In the genomic region with DNA sequence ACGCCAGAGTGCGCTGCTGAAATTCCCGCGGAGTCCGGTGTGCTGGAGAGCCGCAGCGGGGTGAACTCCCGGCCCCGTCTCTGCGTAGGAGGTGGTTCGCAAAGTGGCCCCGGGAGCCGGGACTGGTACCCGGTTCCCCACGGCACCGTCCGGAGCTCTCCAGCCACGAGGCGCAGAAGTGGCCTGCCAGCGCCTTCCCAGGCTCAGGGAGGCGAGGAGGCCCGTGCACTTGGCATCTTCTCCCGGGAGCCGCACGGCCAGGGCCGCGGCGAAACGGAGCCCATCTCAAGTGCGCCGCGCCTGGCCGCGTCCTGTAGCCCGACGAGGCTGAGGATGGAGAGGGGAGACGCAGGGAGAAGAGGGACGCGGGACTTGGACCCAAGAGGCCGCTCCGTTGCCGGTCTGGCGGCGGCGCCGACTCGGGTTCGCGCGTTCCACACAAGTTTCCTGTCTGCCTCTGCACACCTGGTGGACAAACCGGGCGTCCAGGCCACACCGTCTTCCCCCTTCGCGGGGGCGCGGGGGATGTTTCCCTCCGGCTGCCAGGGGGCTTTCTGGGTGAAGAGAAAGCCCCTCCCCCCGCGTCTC, we compare ENCODE assay signal across 12 cellular contexts. TPM values are rescaled to one million over a fixed set of nuclear protein-coding genes. Genes with fewer than 3 reads are reported as not detected.
DNase-seq lines count a peak whose midpoint lies in the region; ATAC-seq, FAIRE-seq and TF ChIP-seq lines count a peak whose summit lies in the region.
"Had no signal": no experiment of that assay in that cellular context is flagged by ENCODE, and none has a peak within 500 bp of the region (broad histone marks: within the 10 kb centered on the region; RNA-seq: fewer than 3 reads in every experiment).

No MANE protein-coding gene starts in this region.

- H3K36me3 ChIP-seq in keratinocyte (ENCODE audit: control insufficient read depth in 2 of 2, extremely low read depth in 1 of 2, insufficient read depth in 2 of 2, low read length in 2 of 2) (no peaks in the 10 kb centered on the region), subcutaneous abdominal adipose tissue (ENCODE audit: control insufficient read depth in 5 of 5, insufficient read depth in 5 of 5, low read length in 5 of 5) (no peaks in the 10 kb centered on the region)

- H3K27me3 ChIP-seq in keratinocyte (ENCODE audit: control insufficient read depth, extremely low read depth, insufficient read depth, low read length) (peaks cover 67% of the 10 kb centered on the region), subcutaneous abdominal adipose tissue (ENCODE audit: control insufficient read depth in 5 of 5, insufficient read depth in 4 of 5, low read length in 5 of 5) (peaks cover 4 to 62% (median 44%) of the 10 kb centered on the region in 5 donors)

- H2AFZ ChIP-seq in keratinocyte (ENCODE audit: control insufficient read depth, low read length): peak overlapping the region; percentile 51

- peak overlapping the region; percentile 45 for H3K4me2 ChIP-seq in keratinocyte (ENCODE audit: control insufficient read depth, extremely low read depth, insufficient read depth, low read depth, low read length)

- no peaks in the 10 kb centered on the region for H4K20me1 ChIP-seq in keratinocyte (ENCODE audit: control insufficient read depth, extremely low read depth, insufficient read depth, low read length)

- POLR2A ChIA-PET in MCF 10A (lab: Yijun Ruan, JAX): interaction anchor here (1.1 to 4.1 kb wide), 6 partner anchors 13 to 851 kb away, joined by 3 to 43 read pairs (median 4); a partner anchor contains a TSS

- no peak for FAIRE-seq in keratinocyte (lab: Jason Lieb, UNC)

- no peak overlapping the region for H3K9ac ChIP-seq in keratinocyte (ENCODE audit: control insufficient read depth, extremely low read depth, insufficient read depth, low read length)
- H3K9ac ChIP-seq in subcutaneous abdominal adipose tissue (ENCODE audit: low read length in 5 of 5): peak overlapping the region in 1 of 5 donors; percentile 62

- H3K27me3 Mint-ChIP-seq in MCF 10A (ENCODE audit: insufficient read depth, unreplicated experiment): no peaks in the 10 kb centered on the region

- H3K9me3 Mint-ChIP-seq in MCF 10A (ENCODE audit: unreplicated experiment): no peaks in the 10 kb centered on the region

- peak overlapping the region; percentile 7 to 40 (median 29) for H3K4me3 ChIP-seq in keratinocyte (ENCODE audit: control insufficient read depth in 2 of 3, extremely low read depth in 1 of 3, insufficient read depth in 2 of 3, low read depth in 1 of 3, low read length in 3 of 3)
- H3K4me3 ChIP-seq in subcutaneous abdominal adipose tissue (ENCODE audit: low read depth in 1 of 5, low read length in 5 of 5): peak overlapping the region in 4 of 5 donors; percentile 48 to 62 (median 54)

- TF ChIP-seq CTCF in MCF 10A (IDR thresholded peaks at IDR 0.05; ENCODE audit: unreplicated experiment) (no peak), keratinocyte (optimal IDR thresholded peaks at IDR 0.05 in 1 of 3, IDR thresholded peaks at IDR 0.05 in 1 of 3, conservative IDR thresholded peaks at IDR 0.05 in 1 of 3; ENCODE audit: extremely low read depth in 1 of 3, insufficient read depth in 2 of 3, low read length in 3 of 3) (peak in 2 of 3 experiments; percentile 13 to 29)

- BruUV-seq in MCF 10A (replicated peaks; lab: Mats Ljungman, UMichigan): no TSS peak

- ATAC-seq in GM19328 (IDR thresholded peaks at IDR 0.05; ENCODE audit: unreplicated experiment): no peak
- no peak for ATAC-seq in HG02870 (IDR thresholded peaks at IDR 0.05; ENCODE audit: unreplicated experiment)
- ATAC-seq: T-helper 17 cell had no signal

- CTCF ChIA-PET in MCF 10A (lab: Yijun Ruan, JAX): interaction anchor here (0.6 to 1.0 kb wide), 4 partner anchors 47 to 1558 kb away, joined by 3 to 4 read pairs (median 4); no protein-coding TSS in a partner anchor

- no peaks in the 10 kb centered on the region for H3K9me1 ChIP-seq in keratinocyte (ENCODE audit: control insufficient read depth, extremely low read depth, insufficient read depth, low read length)

- H3K27ac Mint-ChIP-seq in MCF 10A (ENCODE audit: low read depth, unreplicated experiment): peak overlapping the region; percentile 65
- H3K27ac Mint-ChIP-seq: T-helper 17 cell had no signal

- intact Hi-C loops in MCF 10A (cut with micrococcal nuclease): loop anchor here (5.0 to 10.0 kb wide), 5 partner anchors 282 to 1270 kb away; no protein-coding TSS in a partner anchor

- H3K27ac ChIP-seq in keratinocyte (ENCODE audit: control insufficient read depth, insufficient read depth, low read length): no peak overlapping the region
- peak overlapping the region; percentile 10 for H3K27ac ChIP-seq in subcutaneous abdominal adipose tissue (ENCODE audit: low read depth, low read length)

- H3K36me3 Mint-ChIP-seq in MCF 10A (ENCODE audit: insufficient read depth, unreplicated experiment): peaks cover 8% of the 10 kb centered on the region

- H3K4me1 ChIP-seq in keratinocyte (ENCODE audit: control insufficient read depth, extremely low read depth, insufficient read depth, low read length): no peaks in the 10 kb centered on the region
- peaks cover 0 to 57% (median 47%) of the 10 kb centered on the region in 5 donors for H3K4me1 ChIP-seq in subcutaneous abdominal adipose tissue (ENCODE audit: control insufficient read depth in 5 of 5, insufficient read depth in 5 of 5, low read length in 5 of 5)

- peaks cover 8% of the 10 kb centered on the region for H3K4me1 Mint-ChIP-seq in MCF 10A (ENCODE audit: insufficient read depth, unreplicated experiment)
- H3K4me1 Mint-ChIP-seq: T-helper 17 cell had no signal

- dilution Hi-C loops in keratinocyte (cut with MboI; ENCODE audit: extremely low pct_ligation_motif_present, low sequenced_read_pairs): no loop called here

- H3K9me3 ChIP-seq in keratinocyte (ENCODE audit: control insufficient read depth, low read depth, low read length) (no peaks in the 10 kb centered on the region), subcutaneous abdominal adipose tissue (ENCODE audit: control insufficient read depth in 5 of 5, low read length in 5 of 5) (no peaks in the 10 kb centered on the region)

- H3K79me2 ChIP-seq in keratinocyte (ENCODE audit: control insufficient read depth, insufficient read depth, low read length): peaks cover 24% of the 10 kb centered on the region

- H3K4me3 Mint-ChIP-seq in MCF 10A (ENCODE audit: unreplicated experiment): peak overlapping the region; percentile 79
- H3K4me3 Mint-ChIP-seq: T-helper 17 cell had no signal

- DNase-seq in DMS 273 (lab: John Stamatoyannopoulos, UW; ENCODE audit: unreplicated experiment): peak; percentile 28
- no peak for DNase-seq in DMS 273 treated with DMSO at 0.1 percent for 48 hours (lab: John Stamatoyannopoulos, UW)
- peak; percentile 34 for DNase-seq in MCF 10A (ENCODE audit: unreplicated experiment)
- DNase-seq in keratinocyte (ENCODE audit: low read depth, low spot score): no peak
- DNase-seq in UCSD-AML1 (lab: John Stamatoyannopoulos, UW; ENCODE audit: unreplicated experiment): no peak
- DNase-seq: activated effector memory CD4-positive, alpha-beta T cell treated with Interleukin-2 at 50 U/mL for 16 hours; NCI-H2029 treated with DMSO at 0.1 percent for 48 hours; T-helper 17 cell had no signal

RNA-seq across cellular contexts. Expression of a gene that starts 1.0 kb away (rescaled TPM):
- 13.8 and 15.5 TPM in 2 replicates for total RNA-seq in MCF 10A (2022)
- 1.00 to 2.4 TPM (median 1.4 TPM) in 3 replicates for polyA plus RNA-seq in keratinocyte
- 0.99 TPM for polyA plus RNA-seq in keratinocyte (2011; ENCODE audit: low read depth)
- polyA plus RNA-seq in keratinocyte (2011; cell fraction: cytosol; rRNA removed): 1.1 and 2.6 TPM in 2 replicates
- 2.5 and 2.9 TPM in 2 replicates for polyA plus RNA-seq in keratinocyte (2011; cell fraction: nucleus; rRNA removed)
- 1.9 and 3.6 TPM in 2 replicates for polyA plus RNA-seq in keratinocyte (2012; ENCODE audit: low replicate concordance)
- 0.66 to 1.3 TPM (median 1.2 TPM) in 3 replicates for polyA minus RNA-seq in keratinocyte
- polyA minus RNA-seq in keratinocyte (2011; cell fraction: cytosol; rRNA and poly(A)+ RNA removed): 5.6 TPM
- polyA minus RNA-seq in keratinocyte (2011; cell fraction: nucleus; rRNA and poly(A)+ RNA removed): 2.4 and 3.0 TPM in 2 replicates
- total RNA-seq: fibroblast of lung, T-helper 17 cell had no signal
- polyA plus RNA-seq: fibroblast of lung had no signal

Comparison
In these comparisons a context has a peak if more than half of its experiments do, and no peak if none do; other contexts are left out.
1. DNase-seq: peak in DMS 273 (single experiment) and MCF 10A (single experiment); none in DMS 273 treated with DMSO at 0.1 percent for 48 hours (single experiment), keratinocyte (single experiment) and UCSD-AML1 (single experiment).